In the genomic region with DNA sequence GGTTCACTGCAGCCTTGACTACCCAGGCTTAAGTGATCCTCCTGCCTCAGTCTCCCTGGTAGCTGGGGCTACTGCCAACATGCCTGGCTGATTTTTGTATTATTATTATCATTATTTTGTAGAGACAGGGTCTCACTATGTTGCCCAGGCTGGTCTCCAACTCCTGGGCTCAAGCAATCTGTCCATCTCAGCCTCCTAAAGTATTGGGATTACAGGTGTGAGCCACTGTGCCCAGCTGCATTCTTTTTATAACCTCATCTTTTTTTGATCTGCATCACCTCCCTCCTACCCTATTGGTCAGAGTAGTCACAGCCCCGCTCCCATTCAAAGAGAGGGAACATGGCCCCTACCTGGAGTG, we compare ENCODE assay signal across 16 cellular contexts. TPM values are rescaled to one million over a fixed set of nuclear protein-coding genes. Genes with fewer than 3 reads are reported as not detected.
DNase-seq lines count a peak whose midpoint lies in the region; ATAC-seq and TF ChIP-seq lines count a peak whose summit lies in the region.
"Had no signal": no experiment of that assay in that cellular context is flagged by ENCODE, and none has a peak within 500 bp of the region (broad histone marks: within the 10 kb centered on the region; RNA-seq: fewer than 3 reads in every experiment).

No MANE protein-coding gene starts in this region.

- intact Hi-C loops in ascending aorta (cut with DNase I), result no loop called here

- no peaks in the 10 kb centered on the region for H4K20me1 ChIP-seq in BLaER1

- no peak for DNase-seq in CD4-positive, CD25-positive, alpha-beta regulatory T cell
- DNase-seq in activated CD8-positive, alpha-beta T cell treated with anti-CD3 and anti-CD28 coated beads, Interleukin-2, amount 10 ng/mL, durations not matched to agents 7 days and 5 days, result no peak
- DNase-seq in mesothelial cell of epicardium (ENCODE audit: low spot score in 2 of 2, unreplicated experiment in 2 of 2) (no peak), ascending aorta (ENCODE audit: low spot score in 2 of 2) (no peak)
- DNase-seq: effector CD8-positive, alpha-beta T cell; immature natural killer cell; NCI-H1417 treated with DMSO at 0.1 percent for 48 hours; NCI-H2171; NCI-H748 treated with DMSO at 0.1 percent for 48 hours; Peyer's patch had no signal

- no peak overlapping the region for H3K27ac ChIP-seq in BLaER1
- no peak overlapping the region for H3K27ac ChIP-seq in CD4-positive, CD25-positive, alpha-beta regulatory T cell (ENCODE audit: insufficient read depth, low read length, poor library complexity, severe bottlenecking)
- no peak overlapping the region for H3K27ac ChIP-seq in ascending aorta

- POLR2A ChIA-PET in activated CD8-positive, alpha-beta T cell treated with anti-CD3 and anti-CD28 coated beads, Interleukin-2, amount 10 ng/mL, durations not matched to agents 7 days and 5 days (lab: Charles Lee), result interaction anchor here (0.6 to 5.7 kb wide), 5 partner anchors 20 to 52 kb away, joined by 4 to 46 read pairs (median 7); a partner anchor contains a TSS

- CTCF ChIA-PET in activated CD8-positive, alpha-beta T cell treated with anti-CD3 and anti-CD28 coated beads, Interleukin-2, amount 10 ng/mL, durations not matched to agents 7 days and 5 days (lab: Charles Lee), result interaction anchor here (0.9 to 2.5 kb wide), 10 partner anchors 11 to 52 kb away, joined by 3 to 11 read pairs (median 6); a partner anchor contains a TSS

- H3K4me3 Mint-ChIP-seq in CD4-positive, CD25-positive, alpha-beta regulatory T cell, result peak overlapping the region in 3 of 4 donors; percentile 3 to 75 (median 47)
- H3K4me3 Mint-ChIP-seq in activated CD8-positive, alpha-beta T cell treated with anti-CD3 and anti-CD28 coated beads, Interleukin-2, amount 10 ng/mL, durations not matched to agents 7 days and 5 days, result peak overlapping the region; percentile 37
- no peak overlapping the region for H3K4me3 Mint-ChIP-seq in mesothelial cell of epicardium
- H3K4me3 Mint-ChIP-seq: type B pancreatic cell had no signal

- peak overlapping the region; percentile 78 for H3K4me2 ChIP-seq in BLaER1

- H3K9ac ChIP-seq in BLaER1, result no peak overlapping the region

- peaks cover 24 to 70% (median 50%) of the 10 kb centered on the region in 4 donors for H3K4me1 Mint-ChIP-seq in CD4-positive, CD25-positive, alpha-beta regulatory T cell
- H3K4me1 Mint-ChIP-seq in activated CD8-positive, alpha-beta T cell treated with anti-CD3 and anti-CD28 coated beads, Interleukin-2, amount 10 ng/mL, durations not matched to agents 7 days and 5 days (ENCODE audit: low read depth), result peaks cover 88% of the 10 kb centered on the region
- peaks cover 72% of the 10 kb centered on the region for H3K4me1 Mint-ChIP-seq in mesothelial cell of epicardium

- ATAC-seq in CD4-positive, CD25-positive, alpha-beta regulatory T cell (ENCODE audit: low read depth in 2 of 2), result no peak
- no peak for ATAC-seq in activated CD8-positive, alpha-beta T cell treated with anti-CD3 and anti-CD28 coated beads, Interleukin-2, amount 10 ng/mL, durations not matched to agents 7 days and 5 days
- ATAC-seq in GM19452 (IDR thresholded peaks at IDR 0.05; ENCODE audit: unreplicated experiment), result no peak
- no peak for ATAC-seq in HG03097 (IDR thresholded peaks at IDR 0.05; ENCODE audit: low FRiP score, unreplicated experiment)

- H3K9me3 Mint-ChIP-seq in CD4-positive, CD25-positive, alpha-beta regulatory T cell, result no peaks in the 10 kb centered on the region
- H3K9me3 Mint-ChIP-seq in activated CD8-positive, alpha-beta T cell treated with anti-CD3 and anti-CD28 coated beads, Interleukin-2, amount 10 ng/mL, durations not matched to agents 7 days and 5 days (ENCODE audit: insufficient read depth), result no peaks in the 10 kb centered on the region
- H3K9me3 Mint-ChIP-seq in mesothelial cell of epicardium, result no peaks in the 10 kb centered on the region
- H3K9me3 Mint-ChIP-seq: central memory CD8-positive, alpha-beta T cell; immature natural killer cell had no signal

- H3K9me3 ChIP-seq in BLaER1 (peaks cover 5% of the 10 kb centered on the region; the same call in 1 of the 2 replicates), ascending aorta (no peaks in the 10 kb centered on the region)
- H3K9me3 ChIP-seq in CD4-positive, CD25-positive, alpha-beta regulatory T cell (ENCODE audit: control insufficient read depth in 2 of 2, low read length in 2 of 2), result no peaks in the 10 kb centered on the region
- H3K9me3 ChIP-seq: Peyer's patch had no signal

- H3K36me3 Mint-ChIP-seq in CD4-positive, CD25-positive, alpha-beta regulatory T cell, result no peaks in the 10 kb centered on the region
- H3K36me3 Mint-ChIP-seq in activated CD8-positive, alpha-beta T cell treated with anti-CD3 and anti-CD28 coated beads, Interleukin-2, amount 10 ng/mL, durations not matched to agents 7 days and 5 days (ENCODE audit: low read depth), result peaks cover 10% of the 10 kb centered on the region
- H3K36me3 Mint-ChIP-seq in mesothelial cell of epicardium, result no peaks in the 10 kb centered on the region
- H3K36me3 Mint-ChIP-seq: type B pancreatic cell had no signal

- TF ChIP-seq CTCF in mesothelial cell of epicardium (IDR thresholded peaks at IDR 0.05; ENCODE audit: unreplicated experiment) (no peak), ascending aorta (IDR thresholded peaks at IDR 0.05) (no peak)

- H3K36me3 ChIP-seq in BLaER1 (no peaks in the 10 kb centered on the region), ascending aorta (no peaks in the 10 kb centered on the region)
- H3K36me3 ChIP-seq in CD4-positive, CD25-positive, alpha-beta regulatory T cell (ENCODE audit: control insufficient read depth, insufficient read depth, low read length), result no peaks in the 10 kb centered on the region
- H3K36me3 ChIP-seq: Peyer's patch had no signal

- H3K27ac Mint-ChIP-seq in CD4-positive, CD25-positive, alpha-beta regulatory T cell, result no peak overlapping the region
- peak overlapping the region; percentile 88 for H3K27ac Mint-ChIP-seq in activated CD8-positive, alpha-beta T cell treated with anti-CD3 and anti-CD28 coated beads, Interleukin-2, amount 10 ng/mL, durations not matched to agents 7 days and 5 days
- H3K27ac Mint-ChIP-seq in mesothelial cell of epicardium, result peak overlapping the region; percentile 99
- H3K27ac Mint-ChIP-seq: progenitor cell of endocrine pancreas had no signal

- H3K4me1 ChIP-seq in BLaER1 (peaks cover 49% of the 10 kb centered on the region), ascending aorta (peaks cover 7 to 13% of the 10 kb centered on the region in 2 donors)
- peaks cover 24% of the 10 kb centered on the region for H3K4me1 ChIP-seq in CD4-positive, CD25-positive, alpha-beta regulatory T cell (ENCODE audit: control insufficient read depth, insufficient read depth, low read length, poor library complexity, severe bottlenecking)

- H3K27me3 ChIP-seq in BLaER1 (no peaks in the 10 kb centered on the region), ascending aorta (no peaks in the 10 kb centered on the region)
- no peaks in the 10 kb centered on the region for H3K27me3 ChIP-seq in CD4-positive, CD25-positive, alpha-beta regulatory T cell (ENCODE audit: control insufficient read depth, insufficient read depth, low read length)
- H3K27me3 ChIP-seq: Peyer's patch had no signal

- H3K4me3 ChIP-seq in BLaER1 (no peak overlapping the region), ascending aorta (no peak overlapping the region)
- no peak overlapping the region for H3K4me3 ChIP-seq in CD4-positive, CD25-positive, alpha-beta regulatory T cell (ENCODE audit: low read depth, low read length)
- H3K4me3 ChIP-seq: Peyer's patch had no signal

- no peaks in the 10 kb centered on the region for H3K27me3 Mint-ChIP-seq in CD4-positive, CD25-positive, alpha-beta regulatory T cell
- H3K27me3 Mint-ChIP-seq in activated CD8-positive, alpha-beta T cell treated with anti-CD3 and anti-CD28 coated beads, Interleukin-2, amount 10 ng/mL, durations not matched to agents 7 days and 5 days (ENCODE audit: low read depth), result no peaks in the 10 kb centered on the region
- H3K27me3 Mint-ChIP-seq in mesothelial cell of epicardium (ENCODE audit: low read depth), result no peaks in the 10 kb centered on the region
- H3K27me3 Mint-ChIP-seq: central memory CD8-positive, alpha-beta T cell; progenitor cell of endocrine pancreas; type B pancreatic cell had no signal

RNA-seq across cellular contexts. Expression of a gene that starts 23.6 kb away (rescaled TPM):
- 5.1 TPM for total RNA-seq in CD4-positive, CD25-positive, alpha-beta regulatory T cell
- 1 to 10 TPM in 3 of 4 donors, under 1 TPM in 1; 0.38 to 2.2 (median 1.4) TPM for polyA plus RNA-seq in CD4-positive, CD25-positive, alpha-beta regulatory T cell
- 10 to 100 TPM; 76.6 to 82.9 TPM for total RNA-seq in activated CD8-positive, alpha-beta T cell treated with anti-CD3 and anti-CD28 coated beads, Interleukin-2, amount 10 ng/mL, durations not matched to agents 7 days and 5 days
- total RNA-seq in mesothelial cell of epicardium (131 to 136 TPM (median 134 TPM) in 3 replicates), ascending aorta (51.9 TPM)

RNA-seq across cellular contexts. Expression of a gene that starts 25.4 kb away (rescaled TPM):
- 25.3 TPM for total RNA-seq in CD4-positive, CD25-positive, alpha-beta regulatory T cell
- polyA plus RNA-seq in CD4-positive, CD25-positive, alpha-beta regulatory T cell, result 10 to 100 TPM; 30.5 to 63.2 (median 48.1) TPM
- total RNA-seq in activated CD8-positive, alpha-beta T cell treated with anti-CD3 and anti-CD28 coated beads, Interleukin-2, amount 10 ng/mL, durations not matched to agents 7 days and 5 days, result 100 to 1,000 TPM; 314 to 317 TPM
- total RNA-seq in mesothelial cell of epicardium (96.5 to 101 TPM (median 99.8 TPM) in 3 replicates), ascending aorta (123 TPM)

RNA-seq across cellular contexts. Expression of a gene that starts 47.8 kb away (rescaled TPM):
- 119 TPM for total RNA-seq in CD4-positive, CD25-positive, alpha-beta regulatory T cell
- polyA plus RNA-seq in CD4-positive, CD25-positive, alpha-beta regulatory T cell, result 100 to 1,000 TPM; 125 to 158 (median 138) TPM
- 1,000 to 10,000 TPM; 1,638 to 1,703 TPM for total RNA-seq in activated CD8-positive, alpha-beta T cell treated with anti-CD3 and anti-CD28 coated beads, Interleukin-2, amount 10 ng/mL, durations not matched to agents 7 days and 5 days
- total RNA-seq in mesothelial cell of epicardium (1,084 to 1,110 TPM (median 1,094 TPM) in 3 replicates), ascending aorta (537 TPM)

RNA-seq across cellular contexts. Expression of a gene that starts 50.8 kb away (rescaled TPM):
- 32.7 TPM for total RNA-seq in CD4-positive, CD25-positive, alpha-beta regulatory T cell
- polyA plus RNA-seq in CD4-positive, CD25-positive, alpha-beta regulatory T cell, result 1 to 10 TPM; 1.2 to 5.0 (median 3.7) TPM
- total RNA-seq in activated CD8-positive, alpha-beta T cell treated with anti-CD3 and anti-CD28 coated beads, Interleukin-2, amount 10 ng/mL, durations not matched to agents 7 days and 5 days, result 10 to 100 TPM; 48.5 to 52.4 TPM
- total RNA-seq in mesothelial cell of epicardium, result 49.7 to 51.9 TPM (median 49.8 TPM) in 3 replicates
- total RNA-seq in ascending aorta, result 27.1 TPM

Comparison
In these comparisons a context has a peak if more than half of its experiments do, and no peak if none do; other contexts are left out.
1. H3K27ac Mint-ChIP-seq: peak in activated CD8-positive, alpha-beta T cell treated with anti-CD3 and anti-CD28 coated beads, Interleukin-2, amount 10 ng/mL, durations not matched to agents 7 days and 5 days (single experiment) and mesothelial cell of epicardium (single experiment); none in CD4-positive, CD25-positive, alpha-beta regulatory T cell (0 of 3).